12 cellular contexts compared by ENCODE assay signal in genomic region chr20:32326507-32326851, GRCh38. TPM values are rescaled to one million over a fixed set of nuclear protein-coding genes. Genes with fewer than 3 reads are reported as not detected.
DNase-seq lines count a peak whose midpoint lies in the region; ATAC-seq and TF ChIP-seq lines count a peak whose summit lies in the region.
"Had no signal": no experiment of that assay in that cellular context is flagged by ENCODE, and none has a peak within 500 bp of the region (broad histone marks: within the 10 kb centered on the region; RNA-seq: fewer than 3 reads in every experiment).

No MANE protein-coding gene starts in this region.

- no peak overlapping the region for H3K4me3 Mint-ChIP-seq in HFFc6

- H3K9me3 ChIP-seq in AG04450 (ENCODE audit: control insufficient read depth, insufficient read depth, low read length): no peaks in the 10 kb centered on the region
- no peaks in the 10 kb centered on the region for H3K9me3 ChIP-seq in effector memory CD4-positive, alpha-beta T cell (ENCODE audit: control insufficient read depth, low read length)
- H3K9me3 ChIP-seq: ascending aorta had no signal

- peak overlapping the region; percentile 77 for H3K27ac Mint-ChIP-seq in HFFc6

- H3K36me3 Mint-ChIP-seq in HFFc6 (ENCODE audit: low read depth): peaks cover 4% of the 10 kb centered on the region; the same call in 1 of the 2 replicates

- H3K27me3 Mint-ChIP-seq in HFFc6 (ENCODE audit: insufficient read depth): no peaks in the 10 kb centered on the region; the same call in 1 of the 2 replicates

- TF ChIP-seq CTCF in AG04450 (IDR thresholded peaks at IDR 0.05; ENCODE audit: low read depth, low read length): no peak
- TF ChIP-seq CTCF in HFFc6 (IDR thresholded peaks at IDR 0.05): no peak

- no peaks in the 10 kb centered on the region for H3K9me3 Mint-ChIP-seq in HFFc6

- peak overlapping the region; percentile 33 for H3K27ac ChIP-seq in AG04450 (ENCODE audit: low read depth, low read length)
- no peak overlapping the region for H3K27ac ChIP-seq in effector memory CD4-positive, alpha-beta T cell (ENCODE audit: insufficient read depth, low read length, poor library complexity, severe bottlenecking)
- H3K27ac ChIP-seq: ascending aorta had no signal

- CTCF ChIA-PET in AG04450 (lab: Charles Lee): no interaction called here

- DNase-seq in AG04450 (ENCODE audit: low read depth, low spot score): no peak
- no peak for DNase-seq in HFFc6
- DNase-seq in SHP77 treated with DMSO at 0.1 percent for 48 hours (lab: John Stamatoyannopoulos, UW): peak; percentile 76
- no peak for DNase-seq in left lobe of liver (ENCODE audit: low spot score)
- no peak for DNase-seq in effector memory CD4-positive, alpha-beta T cell
- DNase-seq in iPS-NIHi11 (ENCODE audit: low spot score): no peak
- no peak for DNase-seq in activated CD4-positive, alpha-beta T cell treated with anti-CD3 and anti-CD28 coated beads for 1 hour
- DNase-seq in medulla oblongata (ENCODE audit: extremely low spot score): no peak
- DNase-seq: NCI-H1694; occipital lobe; stimulated activated CD4-positive, alpha-beta T cell treated with anti-CD3 and anti-CD28 coated beads, Interleukin-4, amount 100 ng/mL, for 1 hour had no signal

- no peaks in the 10 kb centered on the region for H3K4me1 ChIP-seq in effector memory CD4-positive, alpha-beta T cell (ENCODE audit: control insufficient read depth, insufficient read depth, low read length, poor library complexity, severe bottlenecking)
- H3K4me1 ChIP-seq: ascending aorta had no signal

- ATAC-seq in left lobe of liver: peak; percentile 19

- peaks cover 20% of the 10 kb centered on the region for H3K36me3 ChIP-seq in effector memory CD4-positive, alpha-beta T cell (ENCODE audit: control insufficient read depth, insufficient read depth, low read length)

- POLR2A ChIA-PET in AG04450 (lab: Yijun Ruan, JAX): no interaction called here

- H3K4me1 Mint-ChIP-seq in HFFc6 (ENCODE audit: low read depth): peaks cover 22% of the 10 kb centered on the region

- H3K4me3 ChIP-seq in AG04450 (ENCODE audit: low read depth, low read length): no peak overlapping the region
- no peak overlapping the region for H3K4me3 ChIP-seq in effector memory CD4-positive, alpha-beta T cell (ENCODE audit: insufficient read depth, low read depth, low read length, poor library complexity, severe bottlenecking)
- H3K4me3 ChIP-seq: ascending aorta had no signal

- H3K27me3 ChIP-seq in AG04450 (ENCODE audit: control insufficient read depth, insufficient read depth, low read length): no peaks in the 10 kb centered on the region
- no peaks in the 10 kb centered on the region for H3K27me3 ChIP-seq in effector memory CD4-positive, alpha-beta T cell (replicated peaks; ENCODE audit: control insufficient read depth, insufficient read depth, low read length, poor library complexity, severe bottlenecking)
- H3K27me3 ChIP-seq: ascending aorta had no signal

RNA-seq across cellular contexts. Expression of gene ASXL1, which starts 31.7 kb away (rescaled TPM):
- 28.9 and 31.7 TPM in 2 replicates for polyA plus RNA-seq in AG04450 (2011; rRNA removed)
- polyA minus RNA-seq in AG04450 (2011; rRNA and poly(A)+ RNA removed): 84.6 and 112 TPM in 2 replicates
- total RNA-seq in HFFc6 (2021; fragmentation: NEBNext Ultra II Directional; extraction: Animal tissue kit (Norgen Biotek cat#: 25700)): 10 to 100 TPM; 49.0 to 62.4 (median 54.4) TPM
- 28.5 TPM for total RNA-seq in left lobe of liver

RNA-seq across cellular contexts. Expression of gene KIF3B, which starts 49.0 kb away (rescaled TPM):
- 28.7 and 30.5 TPM in 2 replicates for polyA plus RNA-seq in AG04450 (2011; rRNA removed)
- 23.4 and 25.2 TPM in 2 replicates for polyA minus RNA-seq in AG04450 (2011; rRNA and poly(A)+ RNA removed)
- 10 to 100 TPM; 29.9 to 33.7 (median 31.9) TPM for total RNA-seq in HFFc6 (2021; fragmentation: NEBNext Ultra II Directional; extraction: Animal tissue kit (Norgen Biotek cat#: 25700))
- 19.3 TPM for total RNA-seq in left lobe of liver
